ENCODE assay signal across 8 cellular contexts in genomic region chr19:38596057-38596981, GRCh38. TPM values are rescaled to one million over a fixed set of nuclear protein-coding genes. Genes with fewer than 3 reads are reported as not detected.
DNase-seq lines count a peak whose midpoint lies in the region; ATAC-seq and TF ChIP-seq lines count a peak whose summit lies in the region.

No MANE protein-coding gene starts in this region.

- TF ChIP-seq CTCF in RWPE1 (conservative IDR thresholded peaks at IDR 0.05; ENCODE audit: low read depth) = no peak
- TF ChIP-seq CTCF in epithelial cell of esophagus (IDR thresholded peaks at IDR 0.05; ENCODE audit: insufficient read depth, low read depth, low read length, missing control alignments) = no peak
- TF ChIP-seq CTCF in progenitor cell of endocrine pancreas (IDR thresholded peaks at IDR 0.05; ENCODE audit: unreplicated experiment) = no peak

- H3K27ac Mint-ChIP-seq in progenitor cell of endocrine pancreas = peak overlapping the region; percentile 91

- no peaks in the 10 kb centered on the region for H3K36me3 Mint-ChIP-seq in progenitor cell of endocrine pancreas (ENCODE audit: insufficient read depth)

- H3K27ac ChIP-seq in RWPE1 = no peak overlapping the region

- DNase-seq in DMS 273 (lab: John Stamatoyannopoulos, UW; ENCODE audit: unreplicated experiment) (peak; percentile 72), DMS 273 treated with DMSO at 0.1 percent for 48 hours (lab: John Stamatoyannopoulos, UW) (no peak), RWPE1 (ENCODE audit: low spot score) (peak; percentile 77), epithelial cell of esophagus (ENCODE audit: low read depth) (peak; percentile 48), progenitor cell of endocrine pancreas (ENCODE audit: low spot score, unreplicated experiment) (peak; percentile 75), NCI-H1436 treated with DMSO at 0.1 percent for 48 hours (lab: John Stamatoyannopoulos, UW) (no peak)

- no peak overlapping the region for H3K4me3 ChIP-seq in epithelial cell of esophagus (ENCODE audit: low read length)

- ATAC-seq in HG02840 (IDR thresholded peaks at IDR 0.05; ENCODE audit: low FRiP score, unreplicated experiment) (no peak), HG03196 (IDR thresholded peaks at IDR 0.05; ENCODE audit: unreplicated experiment) (no peak)

- no peaks in the 10 kb centered on the region for H3K4me1 Mint-ChIP-seq in progenitor cell of endocrine pancreas (ENCODE audit: low read depth)

- H3K4me3 Mint-ChIP-seq in progenitor cell of endocrine pancreas (ENCODE audit: low read depth) = peak overlapping the region; percentile 75

- H3K27me3 Mint-ChIP-seq in progenitor cell of endocrine pancreas = peaks cover 9% of the 10 kb centered on the region

- CTCF ChIA-PET in RWPE1 (lab: Yijun Ruan, JAX) = interaction anchor here (0.6 kb wide), 1 partner anchor 306 kb away, joined by 3 read pairs; no protein-coding TSS in a partner anchor

- no peaks in the 10 kb centered on the region for H3K9me3 Mint-ChIP-seq in progenitor cell of endocrine pancreas (ENCODE audit: low read depth)

- POLR2A ChIA-PET in RWPE1 (lab: Yijun Ruan, JAX; ENCODE audit: low non-redundant PET) = no interaction called here

RNA-seq across cellular contexts. Expression of gene MAP4K1, which starts 21.4 kb away (rescaled TPM):
- 6.7 and 10.9 TPM in 2 replicates for total RNA-seq in progenitor cell of endocrine pancreas

RNA-seq across cellular contexts. Expression of gene EIF3K, which starts 22.7 kb away (rescaled TPM):
- 193 and 203 TPM in 2 replicates for total RNA-seq in progenitor cell of endocrine pancreas

RNA-seq across cellular contexts. Expression of gene ACTN4, which starts 51.1 kb away (rescaled TPM):
- total RNA-seq in progenitor cell of endocrine pancreas = 639 and 657 TPM in 2 replicates

Comparison
In these comparisons a context has a peak if more than half of its experiments do, and no peak if none do; other contexts are left out.
1. DNase-seq: peak in DMS 273 (single experiment), RWPE1 (single experiment), epithelial cell of esophagus (single experiment) and progenitor cell of endocrine pancreas (single experiment); none in DMS 273 treated with DMSO at 0.1 percent for 48 hours (single experiment) and NCI-H1436 treated with DMSO at 0.1 percent for 48 hours (single experiment).